In genomic region chr4:82201805-82202636, GRCh38 we compare ENCODE assay signal across 8 cellular contexts.
DNase-seq lines count a peak whose midpoint lies in the region; ATAC-seq and TF ChIP-seq lines count a peak whose summit lies in the region.

No MANE protein-coding gene starts in this region.

- no peaks in the 10 kb centered on the region for H3K4me1 ChIP-seq in heart right ventricle

- H3K27ac ChIP-seq in heart right ventricle (no peak overlapping the region), coronary artery (no peak overlapping the region)

- H3K4me3 ChIP-seq in heart right ventricle (no peak overlapping the region), MG63 (no peak overlapping the region), coronary artery (no peak overlapping the region)

- peaks cover 0 to 3% of the 10 kb centered on the region in 2 donors for H3K27me3 Mint-ChIP-seq in stimulated activated naive B cell treated with anti-CD40 and anti-IgM and Interleukin-4, amounts not matched to agents 10 μg/mL and 1 μg/mL and 100 μg/mL, for 72 hours

- intact Hi-C loops in heart right ventricle (cut with DNase I) (loop anchor here (2.0 to 10.0 kb wide), 7 partner anchors 730 to 800 kb away; partner anchors contain the start of gene RASGEF1B (in 1 of the 10)), left ventricle myocardium superior (cut with micrococcal nuclease) (no loop called here)

- DNase-seq in heart right ventricle (peak in 1 of 2 donors; percentile 22), left ventricle myocardium superior (no peak), MG63 (peak; percentile 1), SHP77 (lab: John Stamatoyannopoulos, UW) (peak; percentile 44 to 69), astrocyte of the hippocampus (ENCODE audit: low read depth, low spot score) (peak; percentile 61), left kidney (ENCODE audit: low read depth, low spot score) (peak; percentile 79), coronary artery (ENCODE audit: low spot score) (no peak)
- DNase-seq in stimulated activated naive B cell treated with anti-CD40 and anti-IgM and Interleukin-4, amounts not matched to agents 10 μg/mL and 1 μg/mL and 100 μg/mL, for 72 hours = peak; percentile 26

- H3K36me3 Mint-ChIP-seq in stimulated activated naive B cell treated with anti-CD40 and anti-IgM and Interleukin-4, amounts not matched to agents 10 μg/mL and 1 μg/mL and 100 μg/mL, for 72 hours = no peaks in the 10 kb centered on the region

- peaks cover 2 to 8% of the 10 kb centered on the region in 2 donors for H3K4me1 Mint-ChIP-seq in stimulated activated naive B cell treated with anti-CD40 and anti-IgM and Interleukin-4, amounts not matched to agents 10 μg/mL and 1 μg/mL and 100 μg/mL, for 72 hours

- WGBS in heart right ventricle, 2 donors = 52 to 54% methylated on average over 3 of the region's 3 CpGs

- H3K4me3 Mint-ChIP-seq in stimulated activated naive B cell treated with anti-CD40 and anti-IgM and Interleukin-4, amounts not matched to agents 10 μg/mL and 1 μg/mL and 100 μg/mL, for 72 hours = no peak overlapping the region

- TF ChIP-seq CTCF in heart right ventricle (IDR thresholded peaks at IDR 0.05) = peak in 8 of 9 donors; percentile 30 to 67 (median 55)
- TF ChIP-seq CTCF in coronary artery (IDR thresholded peaks at IDR 0.05) = no peak

- no peaks in the 10 kb centered on the region for H3K27me3 ChIP-seq in heart right ventricle
- H3K27me3 ChIP-seq in MG63 = no peaks in the 10 kb centered on the region

- peaks cover 0 to 4% of the 10 kb centered on the region in 2 donors for H3K9me3 Mint-ChIP-seq in stimulated activated naive B cell treated with anti-CD40 and anti-IgM and Interleukin-4, amounts not matched to agents 10 μg/mL and 1 μg/mL and 100 μg/mL, for 72 hours

- peaks cover 0 to 12% (median 0%) of the 10 kb centered on the region in 11 donors for H3K9me3 ChIP-seq in heart right ventricle
- no peaks in the 10 kb centered on the region for H3K9me3 ChIP-seq in MG63

- H3K27ac Mint-ChIP-seq in stimulated activated naive B cell treated with anti-CD40 and anti-IgM and Interleukin-4, amounts not matched to agents 10 μg/mL and 1 μg/mL and 100 μg/mL, for 72 hours = no peak overlapping the region

- H3K36me3 ChIP-seq in heart right ventricle = no peaks in the 10 kb centered on the region
- H3K36me3 ChIP-seq in MG63 = no peaks in the 10 kb centered on the region

- ATAC-seq in heart right ventricle = no peak
- no peak for ATAC-seq in left ventricle myocardium superior
- peak; percentile 61 to 69 for ATAC-seq in stimulated activated naive B cell treated with anti-CD40 and anti-IgM and Interleukin-4, amounts not matched to agents 10 μg/mL and 1 μg/mL and 100 μg/mL, for 72 hours (replicated peaks)

Comparison
In these comparisons a context has a peak if more than half of its experiments do, and no peak if none do; other contexts are left out.
1. ATAC-seq: peak in stimulated activated naive B cell treated with anti-CD40 and anti-IgM and Interleukin-4, amounts not matched to agents 10 μg/mL and 1 μg/mL and 100 μg/mL, for 72 hours (2 of 2); none in heart right ventricle (0 of 8) and left ventricle myocardium superior (single experiment).
2. DNase-seq: peak in MG63 (single experiment), SHP77 (2 of 2), astrocyte of the hippocampus (single experiment), left kidney (single experiment) and stimulated activated naive B cell treated with anti-CD40 and anti-IgM and Interleukin-4, amounts not matched to agents 10 μg/mL and 1 μg/mL and 100 μg/mL, for 72 hours (single experiment); none in left ventricle myocardium superior (single experiment) and coronary artery (single experiment).